21 cellular contexts compared by ENCODE assay signal in the genomic region with DNA sequence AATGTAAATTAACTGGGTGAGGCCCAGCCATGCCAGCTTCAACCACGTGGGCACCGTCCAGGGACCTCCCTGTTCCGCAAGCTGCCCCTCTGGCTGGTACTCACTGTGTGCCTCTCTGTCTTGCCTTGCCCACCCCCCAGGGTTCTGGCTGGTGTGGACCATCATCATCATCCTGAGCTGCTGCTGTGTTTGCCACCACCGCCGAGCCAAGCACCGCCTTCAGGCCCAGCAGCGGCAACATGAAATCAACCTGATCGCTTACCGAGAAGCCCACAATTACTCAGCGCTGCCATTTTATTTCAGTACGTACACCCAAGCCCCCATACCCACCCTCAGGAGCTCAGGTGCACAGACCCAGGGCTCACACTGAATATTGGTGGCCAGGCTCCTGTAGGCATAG. TPM values are rescaled to one million over a fixed set of nuclear protein-coding genes. Genes with fewer than 3 reads are reported as not detected.
DNase-seq lines count a peak whose midpoint lies in the region; ATAC-seq, FAIRE-seq and TF ChIP-seq lines count a peak whose summit lies in the region.
"Had no signal": no experiment of that assay in that cellular context is flagged by ENCODE, and none has a peak within 500 bp of the region (broad histone marks: within the 10 kb centered on the region; RNA-seq: fewer than 3 reads in every experiment).

No MANE protein-coding gene starts in this region.

- H3K36me3 Mint-ChIP-seq in activated naive CD4-positive, alpha-beta T cell treated with anti-CD3 and anti-CD28 coated beads, Interleukin-2, amount 50 U/mL, for 72 hours = peaks cover 4 to 7% of the 10 kb centered on the region in 2 donors
- peaks cover 26% of the 10 kb centered on the region for H3K36me3 Mint-ChIP-seq in astrocyte (ENCODE audit: low read depth, unreplicated experiment)

- no peak for ATAC-seq in activated naive CD4-positive, alpha-beta T cell treated with anti-CD3 and anti-CD28 coated beads, Interleukin-2, amount 50 U/mL, for 72 hours
- no peak for ATAC-seq in GM19463 (IDR thresholded peaks at IDR 0.05; ENCODE audit: unreplicated experiment)
- ATAC-seq: Panc1 had no signal

- H3K4ac ChIP-seq in mesenchymal stem cell (ENCODE audit: low read depth in 1 of 2, low read length in 2 of 2) = no peak overlapping the region

- H3K79me2 ChIP-seq in astrocyte (ENCODE audit: insufficient read depth, low read length) = peaks cover 6% of the 10 kb centered on the region

- no peak overlapping the region for H2BK120ac ChIP-seq in mesenchymal stem cell (ENCODE audit: low read depth, low read length)

- H3K4me1 Mint-ChIP-seq in astrocyte (ENCODE audit: low read depth, unreplicated experiment) = peaks cover 20% of the 10 kb centered on the region

- TF ChIP-seq CTCF in astrocyte (IDR thresholded peaks at IDR 0.05; ENCODE audit: insufficient read depth, low read depth, low read length) = no peak

- no peak overlapping the region for H3K4me3 Mint-ChIP-seq in astrocyte (ENCODE audit: unreplicated experiment)

- H2BK12ac ChIP-seq in mesenchymal stem cell (ENCODE audit: low read length in 2 of 2) = no peak overlapping the region

- no peak overlapping the region for H3K18ac ChIP-seq in mesenchymal stem cell (ENCODE audit: low read depth in 1 of 2, low read length in 2 of 2)

- H3K4me3 ChIP-seq in astrocyte (ENCODE audit: insufficient read depth, low read depth, low read length) = no peak overlapping the region
- H3K4me3 ChIP-seq in mesenchymal stem cell (ENCODE audit: insufficient read depth in 1 of 2, low read depth in 1 of 2, low read length in 2 of 2) = no peak overlapping the region
- H3K4me3 ChIP-seq: SJCRH30 had no signal

- H3K27me3 Mint-ChIP-seq in astrocyte (ENCODE audit: low read depth, unreplicated experiment) = no peaks in the 10 kb centered on the region

- H3K9me3 ChIP-seq in astrocyte (ENCODE audit: insufficient read depth, low read depth, low read length) (no peaks in the 10 kb centered on the region), mesenchymal stem cell (ENCODE audit: control insufficient read depth, low read length) (no peaks in the 10 kb centered on the region)
- H3K9me3 ChIP-seq: SJCRH30 had no signal

- peaks cover 7% of the 10 kb centered on the region for H4K20me1 ChIP-seq in astrocyte (ENCODE audit: insufficient read depth, low read length)

- H3K27ac ChIP-seq in astrocyte (ENCODE audit: low read depth, low read length) (no peak overlapping the region), mesenchymal stem cell (ENCODE audit: low read length, poor library complexity, severe bottlenecking) (no peak overlapping the region)
- H3K27ac ChIP-seq: SJCRH30 had no signal

- H4K8ac ChIP-seq in mesenchymal stem cell (ENCODE audit: low read length) = no peak overlapping the region

- no peak overlapping the region for H2BK5ac ChIP-seq in mesenchymal stem cell (ENCODE audit: low read depth, low read length, poor library complexity, severe bottlenecking)

- WGBS in mesenchymal stem cell = over 99% methylated on average over 11 of the region's 11 CpGs

- peak overlapping the region; percentile 38 for H2BK15ac ChIP-seq in mesenchymal stem cell (ENCODE audit: low read depth, poor library complexity, severe bottlenecking)

- peaks cover 0 to under 1% of the 10 kb centered on the region in 2 donors for H3K9me3 Mint-ChIP-seq in activated naive CD4-positive, alpha-beta T cell treated with anti-CD3 and anti-CD28 coated beads, Interleukin-2, amount 50 U/mL, for 72 hours
- no peaks in the 10 kb centered on the region for H3K9me3 Mint-ChIP-seq in astrocyte (ENCODE audit: unreplicated experiment)

- H3K4me2 ChIP-seq in astrocyte (ENCODE audit: low read length) = no peak overlapping the region
- no peak overlapping the region for H3K4me2 ChIP-seq in mesenchymal stem cell (ENCODE audit: low read length, poor library complexity, severe bottlenecking)

- H2AK5ac ChIP-seq in mesenchymal stem cell (ENCODE audit: low read length, severe bottlenecking) = no peak overlapping the region

- peaks cover 20% of the 10 kb centered on the region for H3K36me3 ChIP-seq in astrocyte (ENCODE audit: insufficient read depth, low read length)
- peaks cover 47 to 63% of the 10 kb centered on the region in 2 experiments for H3K36me3 ChIP-seq in mesenchymal stem cell (ENCODE audit: control insufficient read depth in 1 of 2, insufficient read depth in 2 of 2, low read depth in 1 of 2, low read length in 2 of 2)

- H3K4me1 ChIP-seq in astrocyte (ENCODE audit: insufficient read depth, low read length) (peaks cover 15% of the 10 kb centered on the region), mesenchymal stem cell (ENCODE audit: control insufficient read depth, insufficient read depth, low read depth, low read length) (peaks cover 12% of the 10 kb centered on the region)

- DNase-seq in activated naive CD4-positive, alpha-beta T cell treated with anti-CD3 and anti-CD28 coated beads, Interleukin-2, amount 50 U/mL, for 72 hours (ENCODE audit: low spot score in 2 of 2) = no peak
- DNase-seq in activated naive CD4-positive, alpha-beta T cell treated with Interleukin-2 at 50 U/mL for 16 hours = no peak
- no peak for DNase-seq in astrocyte (ENCODE audit: low read depth)
- no peak for DNase-seq in mesenchymal stem cell
- no peak for DNase-seq in NCI-H1092 (lab: John Stamatoyannopoulos, UW)
- no peak for DNase-seq in DMS 273 treated with DMSO at 0.1 percent for 48 hours (lab: John Stamatoyannopoulos, UW)
- DNase-seq: DMS79, HCEC 1CT, KG1, NCI-H1105, NCI-H146, NCI-H2029 treated with DMSO at 0.1 percent for 48 hours, NCI-H226, NCI-H510A treated with DMSO at 0.1 percent for 48 hours, NCI-H748 treated with DMSO at 0.1 percent for 48 hours, SJCRH30 had no signal

- H3K14ac ChIP-seq in mesenchymal stem cell (ENCODE audit: low read length in 2 of 2) = no peak overlapping the region

- H3K9ac ChIP-seq in astrocyte (ENCODE audit: low read length) = no peak overlapping the region
- H3K9ac ChIP-seq in mesenchymal stem cell (ENCODE audit: low read length) = no peak overlapping the region

- no peak overlapping the region for H4K91ac ChIP-seq in mesenchymal stem cell (ENCODE audit: low read length)

- H3K27ac Mint-ChIP-seq in activated naive CD4-positive, alpha-beta T cell treated with anti-CD3 and anti-CD28 coated beads, Interleukin-2, amount 50 U/mL, for 72 hours = peak overlapping the region; percentile 28 to 87
- H3K27ac Mint-ChIP-seq in astrocyte (ENCODE audit: unreplicated experiment) = peak overlapping the region; percentile 26

- H3K23ac ChIP-seq in mesenchymal stem cell (ENCODE audit: low read length in 2 of 2) = no peak overlapping the region

- H3K79me1 ChIP-seq in mesenchymal stem cell (replicated peaks; ENCODE audit: low read length, poor library complexity, severe bottlenecking) = peaks cover 46% of the 10 kb centered on the region

- H2AFZ ChIP-seq in astrocyte (ENCODE audit: low read depth, low read length) = no peak overlapping the region
- H2AFZ ChIP-seq in mesenchymal stem cell (ENCODE audit: low read depth, low read length) = no peak overlapping the region

- FAIRE-seq in astrocyte (lab: Jason Lieb, UNC) = no peak
- FAIRE-seq: A204.1, D721Med had no signal

- no peaks in the 10 kb centered on the region for H3K27me3 ChIP-seq in astrocyte (ENCODE audit: insufficient read depth, low read length)
- no peaks in the 10 kb centered on the region for H3K27me3 ChIP-seq in mesenchymal stem cell (ENCODE audit: control insufficient read depth in 1 of 2, insufficient read depth in 1 of 2, low read length in 2 of 2)
- H3K27me3 ChIP-seq: SJCRH30 had no signal

RNA-seq across cellular contexts. Expression of a gene that starts 27.5 kb away (rescaled TPM):
- total RNA-seq in activated naive CD4-positive, alpha-beta T cell treated with anti-CD3 and anti-CD28 coated beads, Interleukin-2, amount 50 U/mL, for 72 hours = not detected
- total RNA-seq in astrocyte = not detected in 2 replicates
- polyA plus RNA-seq in mesenchymal stem cell (2013, experiment 1 of 2) = not detected
- polyA plus RNA-seq in mesenchymal stem cell (2013, experiment 2 of 2) = not detected
- total RNA-seq: HT1080, SJCRH30 had no signal

RNA-seq across cellular contexts. Expression of a gene that starts 44.3 kb away (rescaled TPM):
- total RNA-seq in activated naive CD4-positive, alpha-beta T cell treated with anti-CD3 and anti-CD28 coated beads, Interleukin-2, amount 50 U/mL, for 72 hours = 1 to 10 TPM; 8.8 to 9.7 TPM
- total RNA-seq in astrocyte = 10.9 and 11.3 TPM in 2 replicates
- 17.4 TPM for polyA plus RNA-seq in mesenchymal stem cell (2013, experiment 1 of 2)
- 18.1 TPM for polyA plus RNA-seq in mesenchymal stem cell (2013, experiment 2 of 2)

RNA-seq across cellular contexts. Expression of a gene that starts 59.5 kb away (rescaled TPM):
- not detected for total RNA-seq in activated naive CD4-positive, alpha-beta T cell treated with anti-CD3 and anti-CD28 coated beads, Interleukin-2, amount 50 U/mL, for 72 hours
- total RNA-seq in astrocyte = 0.34 and 0.64 TPM in 2 replicates
- polyA plus RNA-seq in mesenchymal stem cell (2013, experiment 1 of 2) = 2.8 TPM
- 2.6 TPM for polyA plus RNA-seq in mesenchymal stem cell (2013, experiment 2 of 2)
